ENCODE assay signal across 18 cellular contexts in genomic region chr9:81673310-81673709, GRCh38. TPM values are rescaled to one million over a fixed set of nuclear protein-coding genes. Genes with fewer than 3 reads are reported as not detected.
DNase-seq lines count a peak whose midpoint lies in the region; ATAC-seq and TF ChIP-seq lines count a peak whose summit lies in the region.
"Had no signal": no experiment of that assay in that cellular context is flagged by ENCODE, and none has a peak within 500 bp of the region (broad histone marks: within the 10 kb centered on the region; RNA-seq: fewer than 3 reads in every experiment).

No MANE protein-coding gene starts in this region.

- H3K27ac ChIP-seq in WERI-Rb-1, result no peak overlapping the region
- no peak overlapping the region for H3K27ac ChIP-seq in CD4-positive, alpha-beta T cell (ENCODE audit: low read depth, low read length)
- H3K27ac ChIP-seq: BLaER1, SJCRH30 had no signal

- CTCF ChIA-PET in activated CD4-positive, alpha-beta T cell treated with anti-CD3 and anti-CD28 coated beads, Interleukin-2, amount 10 ng/mL, durations not matched to agents 7 days and 5 days (lab: Charles Lee), result no interaction called here
- CTCF ChIA-PET in CD4-positive, alpha-beta T cell (lab: Charles Lee), result no interaction called here

- H3K36me3 ChIP-seq in WERI-Rb-1, result peaks cover 73% of the 10 kb centered on the region
- H3K36me3 ChIP-seq: HAP-1 had no signal

- no peaks in the 10 kb centered on the region for H3K4me1 Mint-ChIP-seq in activated CD4-positive, alpha-beta T cell treated with anti-CD3 and anti-CD28 coated beads, Interleukin-2, amount 10 ng/mL, durations not matched to agents 7 days and 5 days
- no peaks in the 10 kb centered on the region for H3K4me1 Mint-ChIP-seq in CD4-positive, alpha-beta T cell (ENCODE audit: low read depth)

- intact Hi-C loops in CD4-positive, alpha-beta T cell (cut with DNase I, micrococcal nuclease), result no loop called here

- no peak overlapping the region for H3K4me3 Mint-ChIP-seq in activated CD4-positive, alpha-beta T cell treated with anti-CD3 and anti-CD28 coated beads, Interleukin-2, amount 10 ng/mL, durations not matched to agents 7 days and 5 days
- no peak overlapping the region for H3K4me3 Mint-ChIP-seq in CD4-positive, alpha-beta T cell
- H3K4me3 Mint-ChIP-seq: CD8-positive, alpha-beta T cell had no signal

- TF ChIP-seq CTCF in WERI-Rb-1 (IDR thresholded peaks at IDR 0.05; ENCODE audit: low read depth, low read length), result 0 out of 2 replicates have a peak, but pooled peaks have one; percentile 20
- no peak for TF ChIP-seq CTCF in CD4-positive, alpha-beta T cell (IDR thresholded peaks at IDR 0.05)

- peak overlapping the region; percentile 34 for H3K27ac Mint-ChIP-seq in activated CD4-positive, alpha-beta T cell treated with anti-CD3 and anti-CD28 coated beads, Interleukin-2, amount 10 ng/mL, durations not matched to agents 7 days and 5 days
- H3K27ac Mint-ChIP-seq in CD4-positive, alpha-beta T cell, result no peak overlapping the region
- H3K27ac Mint-ChIP-seq: CD8-positive, alpha-beta T cell had no signal

- H3K27me3 Mint-ChIP-seq in activated CD4-positive, alpha-beta T cell treated with anti-CD3 and anti-CD28 coated beads, Interleukin-2, amount 10 ng/mL, durations not matched to agents 7 days and 5 days, result no peaks in the 10 kb centered on the region
- peaks cover 12% of the 10 kb centered on the region for H3K27me3 Mint-ChIP-seq in CD4-positive, alpha-beta T cell

- no peaks in the 10 kb centered on the region for H3K36me3 Mint-ChIP-seq in activated CD4-positive, alpha-beta T cell treated with anti-CD3 and anti-CD28 coated beads, Interleukin-2, amount 10 ng/mL, durations not matched to agents 7 days and 5 days (ENCODE audit: low read depth)
- H3K36me3 Mint-ChIP-seq in CD4-positive, alpha-beta T cell (ENCODE audit: low read depth), result no peaks in the 10 kb centered on the region
- H3K36me3 Mint-ChIP-seq: CD8-positive, alpha-beta T cell had no signal

- DNase-seq in activated CD4-positive, alpha-beta T cell treated with anti-CD3 and anti-CD28 coated beads, Interleukin-2, amount 10 ng/mL, durations not matched to agents 7 days and 5 days, result no peak
- DNase-seq in activated CD4-positive, alpha-beta T cell treated with anti-CD3 and anti-CD28 coated beads for 1 hour, result no peak
- DNase-seq in WERI-Rb-1, result no peak
- DNase-seq in iPS-NIHi11 (ENCODE audit: low spot score), result peak; percentile 45
- no peak for DNase-seq in retina
- DNase-seq in CD4-positive, alpha-beta T cell, result no peak
- DNase-seq: CD8-positive, alpha-beta T cell; DMS79; IMR-90; Karpas-422; NCI-H1105; NCI-H1694; NCI-H2081 treated with DMSO at 0.1 percent for 48 hours; NCI-H774; SJCRH30 had no signal

- ATAC-seq in HG03196 (IDR thresholded peaks at IDR 0.05; ENCODE audit: unreplicated experiment), result no peak
- no peak for ATAC-seq in CD4-positive, alpha-beta T cell (ENCODE audit: poor library complexity)
- ATAC-seq: CD8-positive, alpha-beta T cell had no signal

- no peaks in the 10 kb centered on the region for H3K9me3 Mint-ChIP-seq in activated CD4-positive, alpha-beta T cell treated with anti-CD3 and anti-CD28 coated beads, Interleukin-2, amount 10 ng/mL, durations not matched to agents 7 days and 5 days
- no peaks in the 10 kb centered on the region for H3K9me3 Mint-ChIP-seq in CD4-positive, alpha-beta T cell
- H3K9me3 Mint-ChIP-seq: CD8-positive, alpha-beta T cell had no signal

- no peaks in the 10 kb centered on the region for H3K27me3 ChIP-seq in WERI-Rb-1 (ENCODE audit: insufficient read depth, low read depth, severe bottlenecking)
- no peaks in the 10 kb centered on the region for H3K27me3 ChIP-seq in CD4-positive, alpha-beta T cell (ENCODE audit: control insufficient read depth, insufficient read depth, low read length)
- H3K27me3 ChIP-seq: BLaER1, SJCRH30 had no signal

- H3K4me3 ChIP-seq in WERI-Rb-1 (ENCODE audit: low read depth, low read length), result no peak overlapping the region
- H3K4me3 ChIP-seq: BLaER1, HAP-1, SJCRH30 had no signal

- POLR2A ChIA-PET in activated CD4-positive, alpha-beta T cell treated with anti-CD3 and anti-CD28 coated beads, Interleukin-2, amount 10 ng/mL, durations not matched to agents 7 days and 5 days (lab: Charles Lee), result no interaction called here
- POLR2A ChIA-PET in CD4-positive, alpha-beta T cell (lab: Charles Lee), result no interaction called here

- H3K9me3 ChIP-seq in WERI-Rb-1 (ENCODE audit: severe bottlenecking), result no peaks in the 10 kb centered on the region
- no peaks in the 10 kb centered on the region for H3K9me3 ChIP-seq in CD4-positive, alpha-beta T cell (ENCODE audit: control insufficient read depth, low read length)
- H3K9me3 ChIP-seq: BLaER1, HAP-1, SJCRH30 had no signal

RNA-seq across cellular contexts. Expression of gene TLE1, which starts 16.0 kb away (rescaled TPM):
- under 1 TPM; 0.37 to 0.75 TPM for total RNA-seq in activated CD4-positive, alpha-beta T cell treated with anti-CD3 and anti-CD28 coated beads, Interleukin-2, amount 10 ng/mL, durations not matched to agents 7 days and 5 days
- 1 to 10 TPM; 3.4 to 3.5 TPM for total RNA-seq in CD4-positive, alpha-beta T cell
